27 cellular contexts compared by ENCODE assay signal in genomic region chr6:7776509-7776908, GRCh38.
"Had no signal": no experiment of that assay in that cellular context is flagged by ENCODE, and none has a peak within 500 bp of the region (broad histone marks: within the 10 kb centered on the region; RNA-seq: fewer than 3 reads in every experiment).

No MANE protein-coding gene starts in this region.

- H3K27me3 ChIP-seq: colonic mucosa, foreskin keratinocyte, gastrocnemius medialis had no signal

- H3K36me3 ChIP-seq: colonic mucosa, esophagus muscularis mucosa, esophagus squamous epithelium, gastrocnemius medialis, gastroesophageal sphincter, heart left ventricle, heart right ventricle had no signal

- H3K4me1 ChIP-seq: colonic mucosa, esophagus muscularis mucosa, esophagus squamous epithelium, foreskin keratinocyte, gastrocnemius medialis, gastroesophageal sphincter, heart left ventricle, heart right ventricle had no signal

- H3K9me3 ChIP-seq: colonic mucosa, esophagus muscularis mucosa, esophagus squamous epithelium, gastrocnemius medialis, gastroesophageal sphincter, heart left ventricle, heart right ventricle had no signal

- H3K27ac ChIP-seq: colonic mucosa, coronary artery, dorsolateral prefrontal cortex, epithelial cell of prostate, esophagus muscularis mucosa, esophagus squamous epithelium, foreskin keratinocyte, gastrocnemius medialis, gastroesophageal sphincter, heart left ventricle, heart right ventricle had no signal

- DNase-seq: colonic mucosa; cortex of kidney; dorsolateral prefrontal cortex; effector CD4-positive, alpha-beta T cell; effector CD8-positive, alpha-beta T cell; effector memory CD4-positive, alpha-beta T cell; effector memory CD8-positive, alpha-beta T cell; endodermal cell; erythroblast; esophagus squamous epithelium; foreskin fibroblast; foreskin keratinocyte; foreskin melanocyte; gastrocnemius medialis; glutamatergic neuron; head of caudate nucleus; heart left ventricle; heart right ventricle had no signal

- H3K4me3 ChIP-seq: colonic mucosa, coronary artery, dorsolateral prefrontal cortex, esophagus muscularis mucosa, esophagus squamous epithelium, gastrocnemius medialis, gastroesophageal sphincter, heart left ventricle, heart right ventricle had no signal

- FAIRE-seq: colon, endometrium, endothelial cell of umbilical vein, frontal cortex had no signal

- ATAC-seq: effector memory CD8-positive, alpha-beta T cell; esophagus mucosa; foreskin keratinocyte; gastrocnemius medialis; gastroesophageal sphincter; heart left ventricle; heart right ventricle had no signal
